25 cellular contexts compared by ENCODE assay signal in the genomic region with DNA sequence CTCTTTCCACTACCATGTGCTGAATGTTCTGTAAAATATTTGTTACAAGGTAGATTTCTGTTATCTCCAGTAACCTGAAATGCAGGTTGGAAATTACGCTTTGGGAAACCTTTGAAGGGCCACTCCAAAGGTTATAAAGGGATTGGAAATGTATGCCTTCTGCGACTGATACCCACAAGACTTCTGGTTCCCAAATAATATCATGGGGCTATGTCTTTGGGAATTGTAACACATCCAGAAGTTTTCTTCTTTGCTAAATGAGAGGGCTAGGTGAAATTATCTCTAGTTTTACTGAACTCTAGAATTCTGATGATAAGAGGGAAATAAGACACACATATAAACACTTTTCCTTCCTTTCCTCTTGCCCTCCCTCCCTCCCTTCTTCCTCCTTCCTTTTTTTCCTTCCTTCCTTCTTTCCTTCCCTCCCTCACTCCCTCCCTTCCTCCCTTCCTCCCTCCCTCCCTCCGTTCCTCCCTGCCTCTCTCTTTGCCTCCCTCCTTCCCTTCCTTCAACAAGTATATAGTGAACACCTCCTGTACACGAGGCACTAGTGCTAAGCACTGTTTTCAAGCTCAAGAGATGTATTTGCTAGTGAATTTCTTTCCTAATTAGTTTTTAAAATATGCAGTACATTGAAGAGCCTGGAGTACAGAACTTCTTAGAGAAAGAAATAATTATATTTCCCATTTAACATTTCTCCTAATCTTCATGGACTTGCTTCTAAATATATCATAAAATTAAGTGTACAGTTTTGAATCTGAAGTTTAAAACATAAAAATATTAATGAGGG. TPM values are rescaled to one million over a fixed set of nuclear protein-coding genes. Genes with fewer than 3 reads are reported as not detected.
"Had no signal": no experiment of that assay in that cellular context is flagged by ENCODE, and none has a peak within 500 bp of the region (broad histone marks: within the 10 kb centered on the region; RNA-seq: fewer than 3 reads in every experiment).

No MANE protein-coding gene starts in this region.

- H3K27me3 ChIP-seq: body of pancreas, cardiac muscle cell had no signal

- H3K4me3 Mint-ChIP-seq: activated CD4-positive, alpha-beta T cell treated with anti-CD3 and anti-CD28 coated beads, Interleukin-2, amount 10 ng/mL, durations not matched to agents 24 days and 14 days; activated CD8-positive, alpha-beta T cell treated with anti-CD3 and anti-CD28 coated beads, Interleukin-2, amount 10 ng/mL, durations not matched to agents 7 days and 5 days; activated naive CD8-positive, alpha-beta T cell treated with anti-CD3 and anti-CD28 coated beads, Interleukin-2, amount 50 U/mL, for 24 hours; activated T-helper 1 cell treated with anti-CD3 and anti-CD28 coated beads, Interleukin-12 subunit alpha, Interleukin-12 subunit beta, Interleukin-2, Interleukin-4 antibody, amounts not matched to agents 30 ng/mL and 10 ng/mL and 1 ng/mL, durations not matched to agents 14 hours and 24 hours and 36 hours; natural killer cell treated with Interleukin-12 subunit alpha and Interleukin-12 subunit beta and Interleukin-15 and Interleukin-18, amount 100 ng/mL, for 72 hours; stimulated activated naive B cell treated with anti-CD40 and anti-IgM and Interleukin-4, amounts not matched to agents 10 μg/mL and 1 μg/mL and 100 μg/mL, for 72 hours; T-helper 2 cell treated with Interferon-gamma antibody and Interleukin-4, amounts not matched to agents 5 μg/mL and 100 μg/mL, for 36 hours had no signal

- DNase-seq: activated CD4-positive, alpha-beta T cell treated with anti-CD3 and anti-CD28 coated beads, Interleukin-2, amount 10 ng/mL, durations not matched to agents 24 days and 14 days; activated CD8-positive, alpha-beta T cell treated with anti-CD3 and anti-CD28 coated beads, Interleukin-2, amount 10 ng/mL, durations not matched to agents 7 days and 5 days; activated gamma-delta T cell; activated naive CD4-positive, alpha-beta T cell treated with anti-CD3 and anti-CD28 coated beads, Interleukin-2, amount 50 U/mL, for 16 hours; activated naive CD8-positive, alpha-beta T cell treated with anti-CD3 and anti-CD28 coated beads, Interleukin-2, amount 50 U/mL, for 24 hours; body of pancreas; cortex of kidney; erythroblast; foreskin fibroblast; kidney glomerular epithelial cell; left ventricle myocardium inferior; stimulated activated CD4-positive, alpha-beta T cell treated with anti-CD3 and anti-CD28 coated beads, Interleukin-2, amount 100 ng/mL, for 48 hours; stimulated activated CD8-positive, alpha-beta memory T cell treated with anti-CD3 and anti-CD28 coated beads, Interleukin-4, amount 100 ng/mL, for 48 hours; stimulated activated naive B cell treated with anti-CD40 and anti-IgM and Interleukin-4, amounts not matched to agents 10 μg/mL and 1 μg/mL and 100 μg/mL, for 72 hours; transverse colon had no signal

- H3K4me3 ChIP-seq: body of pancreas, cardiac muscle cell, left ventricle myocardium inferior, transverse colon had no signal

- H3K36me3 ChIP-seq: cardiac muscle cell, left ventricle myocardium inferior, neutrophil, transverse colon had no signal

- H3K9me3 ChIP-seq: body of pancreas, left ventricle myocardium inferior, neutrophil, transverse colon had no signal

- FAIRE-seq: endometrium, urothelium cell line had no signal

- H3K27ac ChIP-seq: body of pancreas, cardiac muscle cell, left ventricle myocardium inferior, neutrophil, transverse colon, VCaP had no signal

- H3K4me1 Mint-ChIP-seq: activated CD4-positive, alpha-beta T cell treated with anti-CD3 and anti-CD28 coated beads, Interleukin-2, amount 10 ng/mL, durations not matched to agents 24 days and 14 days; activated naive CD8-positive, alpha-beta T cell treated with anti-CD3 and anti-CD28 coated beads, Interleukin-2, amount 50 U/mL, for 24 hours; stimulated activated naive B cell treated with anti-CD40 and anti-IgM and Interleukin-4, amounts not matched to agents 10 μg/mL and 1 μg/mL and 100 μg/mL, for 72 hours had no signal

- H3K36me3 Mint-ChIP-seq: natural killer cell treated with Interleukin-12 subunit alpha and Interleukin-12 subunit beta and Interleukin-15 and Interleukin-18, amount 100 ng/mL, for 72 hours; stimulated activated naive B cell treated with anti-CD40 and anti-IgM and Interleukin-4, amounts not matched to agents 10 μg/mL and 1 μg/mL and 100 μg/mL, for 72 hours had no signal

- H3K9me3 Mint-ChIP-seq: activated CD4-positive, alpha-beta T cell treated with anti-CD3 and anti-CD28 coated beads, Interleukin-2, amount 10 ng/mL, durations not matched to agents 24 days and 14 days; activated naive CD8-positive, alpha-beta T cell treated with anti-CD3 and anti-CD28 coated beads, Interleukin-2, amount 50 U/mL, for 24 hours; activated T-helper 1 cell treated with anti-CD3 and anti-CD28 coated beads, Interleukin-12 subunit alpha, Interleukin-12 subunit beta, Interleukin-2, Interleukin-4 antibody, amounts not matched to agents 30 ng/mL and 10 ng/mL and 1 ng/mL, durations not matched to agents 14 hours and 24 hours and 36 hours; natural killer cell treated with Interleukin-12 subunit alpha and Interleukin-12 subunit beta and Interleukin-15 and Interleukin-18, amount 100 ng/mL, for 72 hours; stimulated activated naive B cell treated with anti-CD40 and anti-IgM and Interleukin-4, amounts not matched to agents 10 μg/mL and 1 μg/mL and 100 μg/mL, for 72 hours; T-helper 2 cell treated with Interferon-gamma antibody and Interleukin-4, amounts not matched to agents 5 μg/mL and 100 μg/mL, for 36 hours had no signal

- H3K27ac Mint-ChIP-seq: activated CD4-positive, alpha-beta T cell treated with anti-CD3 and anti-CD28 coated beads, Interleukin-2, amount 10 ng/mL, durations not matched to agents 24 days and 14 days; activated CD8-positive, alpha-beta T cell treated with anti-CD3 and anti-CD28 coated beads, Interleukin-2, amount 10 ng/mL, durations not matched to agents 7 days and 5 days; activated naive CD8-positive, alpha-beta T cell treated with anti-CD3 and anti-CD28 coated beads, Interleukin-2, amount 50 U/mL, for 24 hours; activated T-helper 1 cell treated with anti-CD3 and anti-CD28 coated beads, Interleukin-12 subunit alpha, Interleukin-12 subunit beta, Interleukin-2, Interleukin-4 antibody, amounts not matched to agents 30 ng/mL and 10 ng/mL and 1 ng/mL, durations not matched to agents 14 hours and 24 hours and 36 hours; natural killer cell treated with Interleukin-12 subunit alpha and Interleukin-12 subunit beta and Interleukin-15 and Interleukin-18, amount 100 ng/mL, for 72 hours; stimulated activated naive B cell treated with anti-CD40 and anti-IgM and Interleukin-4, amounts not matched to agents 10 μg/mL and 1 μg/mL and 100 μg/mL, for 72 hours; T-helper 2 cell treated with Interferon-gamma antibody and Interleukin-4, amounts not matched to agents 5 μg/mL and 100 μg/mL, for 36 hours had no signal

- H3K4me1 ChIP-seq: body of pancreas, left ventricle myocardium inferior, transverse colon had no signal

- ATAC-seq: activated CD4-positive, CD25-positive, alpha-beta regulatory T cell treated with anti-CD3 and anti-CD28 coated beads, Interleukin-2, amount 50 U/mL, for 24 hours; activated CD8-positive, alpha-beta T cell treated with anti-CD3 and anti-CD28 coated beads, Interleukin-2, amount 10 ng/mL, durations not matched to agents 7 days and 5 days; activated naive CD8-positive, alpha-beta T cell treated with anti-CD3 and anti-CD28 coated beads, Interleukin-2, amount 50 U/mL, for 24 hours; body of pancreas; natural killer cell treated with Interleukin-12 subunit alpha and Interleukin-12 subunit beta and Interleukin-15 and Interleukin-18, amount 100 ng/mL, for 72 hours; sciatic nerve; stimulated activated naive B cell treated with anti-CD40 and anti-IgM and Interleukin-4, amounts not matched to agents 10 μg/mL and 1 μg/mL and 100 μg/mL, for 72 hours had no signal

RNA-seq across cellular contexts. Expression of gene HMGA2, which starts 10.1 kb away (rescaled TPM):
- total RNA-seq: activated CD8-positive, alpha-beta T cell treated with anti-CD3 and anti-CD28 coated beads, Interleukin-2, amount 10 ng/mL, durations not matched to agents 7 days and 5 days; left ventricle myocardium inferior; natural killer cell treated with Interleukin-12 subunit alpha and Interleukin-12 subunit beta and Interleukin-15 and Interleukin-18, amount 100 ng/mL, for 72 hours had no signal
